ENCODE assay signal across 17 cellular contexts in genomic region chr12:122036153-122036552, GRCh38. TPM values are rescaled to one million over a fixed set of nuclear protein-coding genes. Genes with fewer than 3 reads are reported as not detected.
DNase-seq lines count a peak whose midpoint lies in the region; ATAC-seq and TF ChIP-seq lines count a peak whose summit lies in the region.
"Had no signal": no experiment of that assay in that cellular context is flagged by ENCODE, and none has a peak within 500 bp of the region (broad histone marks: within the 10 kb centered on the region; RNA-seq: fewer than 3 reads in every experiment).

No MANE protein-coding gene starts in this region.

- POLR2A ChIA-PET in MCF 10A (lab: Yijun Ruan, JAX), result no interaction called here

- H3K27me3 ChIP-seq in breast epithelium, result no peaks in the 10 kb centered on the region
- no peaks in the 10 kb centered on the region for H3K27me3 ChIP-seq in RWPE2 (ENCODE audit: insufficient read depth, poor library complexity, severe bottlenecking)
- no peaks in the 10 kb centered on the region for H3K27me3 ChIP-seq in suprapubic skin
- H3K27me3 ChIP-seq: BLaER1 had no signal

- WGBS in suprapubic skin, result 83% methylated on average over 6 of the region's 6 CpGs

- H3K4me1 ChIP-seq in breast epithelium (peaks cover 0 to 4% of the 10 kb centered on the region in 2 donors), RWPE2 (ENCODE audit: insufficient read depth, poor library complexity, severe bottlenecking) (peaks cover 7% of the 10 kb centered on the region), suprapubic skin (peaks cover 15% of the 10 kb centered on the region)

- DNase-seq in breast epithelium (ENCODE audit: low spot score in 2 of 2), result no peak
- DNase-seq in MCF 10A (ENCODE audit: unreplicated experiment), result no peak
- no peak for DNase-seq in RWPE2 (ENCODE audit: low spot score)
- no peak for DNase-seq in glutamatergic neuron
- no peak for DNase-seq in suprapubic skin (ENCODE audit: low spot score in 2 of 2)
- no peak for DNase-seq in EL
- DNase-seq: 8988T; AML-193; CD4-positive, CD25-positive, alpha-beta regulatory T cell; DMS 273 treated with DMSO at 0.1 percent for 48 hours; DMS79 treated with DMSO at 0.1 percent for 48 hours; GF-D8; HCEC 1CT had no signal

- H3K9me3 Mint-ChIP-seq in MCF 10A (ENCODE audit: unreplicated experiment), result no peaks in the 10 kb centered on the region
- H3K9me3 Mint-ChIP-seq in glutamatergic neuron (ENCODE audit: unreplicated experiment), result peaks cover 5% of the 10 kb centered on the region
- H3K9me3 Mint-ChIP-seq: IgD-negative memory B cell had no signal

- H3K4me3 Mint-ChIP-seq in MCF 10A (ENCODE audit: unreplicated experiment) (no peak overlapping the region), glutamatergic neuron (ENCODE audit: unreplicated experiment) (no peak overlapping the region)
- H3K4me3 Mint-ChIP-seq: CD4-positive, CD25-positive, alpha-beta regulatory T cell; IgD-negative memory B cell had no signal

- TF ChIP-seq CTCF in breast epithelium (IDR thresholded peaks at IDR 0.05) (no peak), MCF 10A (IDR thresholded peaks at IDR 0.05; ENCODE audit: unreplicated experiment) (no peak), RWPE2 (IDR thresholded peaks at IDR 0.05; ENCODE audit: poor library complexity, severe bottlenecking) (no peak), glutamatergic neuron (IDR thresholded peaks at IDR 0.05; ENCODE audit: partially characterized antibody, unreplicated experiment) (no peak), suprapubic skin (IDR thresholded peaks at IDR 0.05) (no peak)

- H3K9me3 ChIP-seq in breast epithelium (no peaks in the 10 kb centered on the region), RWPE2 (ENCODE audit: severe bottlenecking) (no peaks in the 10 kb centered on the region), suprapubic skin (no peaks in the 10 kb centered on the region)
- H3K9me3 ChIP-seq: BLaER1 had no signal

- H3K36me3 Mint-ChIP-seq in MCF 10A (ENCODE audit: insufficient read depth, unreplicated experiment) (peaks cover 47% of the 10 kb centered on the region), glutamatergic neuron (ENCODE audit: unreplicated experiment) (peaks cover 4% of the 10 kb centered on the region)
- H3K36me3 Mint-ChIP-seq: IgD-negative memory B cell had no signal

- H3K36me3 ChIP-seq in breast epithelium (no peaks in the 10 kb centered on the region), RWPE2 (ENCODE audit: low read depth) (peaks cover 57% of the 10 kb centered on the region), suprapubic skin (peaks cover 14% of the 10 kb centered on the region)

- H3K27ac Mint-ChIP-seq in MCF 10A (ENCODE audit: low read depth, unreplicated experiment) (no peak overlapping the region), glutamatergic neuron (ENCODE audit: unreplicated experiment) (peak overlapping the region; percentile 28)
- H3K27ac Mint-ChIP-seq: IgD-negative memory B cell had no signal

- TF ChIP-seq EP300 in suprapubic skin (IDR thresholded peaks at IDR 0.05), result no peak

- TF ChIP-seq POLR2A in breast epithelium (IDR thresholded peaks at IDR 0.05), result no peak
- no peak for TF ChIP-seq POLR2A in suprapubic skin (IDR thresholded peaks at IDR 0.05)

- H3K27ac ChIP-seq in breast epithelium (peak overlapping the region; percentile 72 to 83), RWPE2 (ENCODE audit: poor library complexity, severe bottlenecking) (peak overlapping the region; percentile 22), suprapubic skin (peak overlapping the region; percentile 60)

- H3K27me3 Mint-ChIP-seq in MCF 10A (ENCODE audit: insufficient read depth, unreplicated experiment) (no peaks in the 10 kb centered on the region), glutamatergic neuron (ENCODE audit: unreplicated experiment) (peaks cover 10% of the 10 kb centered on the region)
- H3K27me3 Mint-ChIP-seq: CD4-positive, CD25-positive, alpha-beta regulatory T cell; IgD-negative memory B cell had no signal

- BruUV-seq in MCF 10A (replicated peaks; lab: Mats Ljungman, UMichigan), result no TSS peak

- ATAC-seq in RWPE2 (ENCODE audit: low read depth) (no peak), GM21717 (IDR thresholded peaks at IDR 0.05; ENCODE audit: unreplicated experiment) (no peak), HG03565 (IDR thresholded peaks at IDR 0.05; ENCODE audit: unreplicated experiment) (no peak)

- peaks cover 11% of the 10 kb centered on the region for H3K4me1 Mint-ChIP-seq in MCF 10A (ENCODE audit: insufficient read depth, unreplicated experiment)
- peaks cover 27% of the 10 kb centered on the region for H3K4me1 Mint-ChIP-seq in glutamatergic neuron (ENCODE audit: low read depth, unreplicated experiment)
- H3K4me1 Mint-ChIP-seq: CD4-positive, CD25-positive, alpha-beta regulatory T cell had no signal

- intact Hi-C loops in breast epithelium (cut with DNase I; ENCODE audit: low total_unique reads), result no loop called here
- intact Hi-C loops in MCF 10A (cut with micrococcal nuclease), result no loop called here

- CTCF ChIA-PET in MCF 10A (lab: Yijun Ruan, JAX), result interaction anchor here (0.7 to 1.3 kb wide), 2 partner anchors 108 to 142 kb away, joined by 3 read pairs; no protein-coding TSS in a partner anchor

- H3K4me3 ChIP-seq in breast epithelium (no peak overlapping the region), RWPE2 (ENCODE audit: severe bottlenecking) (no peak overlapping the region), suprapubic skin (no peak overlapping the region)
- H3K4me3 ChIP-seq: BLaER1 had no signal

RNA-seq across cellular contexts. Expression of gene BCL7A, which starts 14.5 kb away (rescaled TPM):
- total RNA-seq in breast epithelium (10 to 100 TPM in 1 of 3 donors, 1 to 10 TPM in 2; 6.2 to 13.5 (median 8.8) TPM), MCF 10A (2022) (17.9 and 18.1 TPM in 2 replicates), glutamatergic neuron (ENCODE audit: unreplicated experiment) (148 TPM), suprapubic skin (10 to 100 TPM; 15.9 to 30.9 (median 22.7) TPM)

RNA-seq across cellular contexts. Expression of gene MLXIP, which starts 42.4 kb away (rescaled TPM):
- total RNA-seq in breast epithelium, result 10 to 100 TPM; 21.1 to 31.1 (median 28.2) TPM
- 34.2 and 35.6 TPM in 2 replicates for total RNA-seq in MCF 10A (2022)
- total RNA-seq in glutamatergic neuron (ENCODE audit: unreplicated experiment), result 120 TPM
- total RNA-seq in suprapubic skin, result 10 to 100 TPM; 25.2 to 91.4 (median 35.4) TPM

Comparison
In these comparisons a context has a peak if more than half of its experiments do, and no peak if none do; other contexts are left out.
1. H3K27ac ChIP-seq: peak in every context shown above with its lines; median percentile 78 in breast epithelium; 60 in suprapubic skin; 22 in RWPE2.